8 cellular contexts compared by ENCODE assay signal in the genomic region with DNA sequence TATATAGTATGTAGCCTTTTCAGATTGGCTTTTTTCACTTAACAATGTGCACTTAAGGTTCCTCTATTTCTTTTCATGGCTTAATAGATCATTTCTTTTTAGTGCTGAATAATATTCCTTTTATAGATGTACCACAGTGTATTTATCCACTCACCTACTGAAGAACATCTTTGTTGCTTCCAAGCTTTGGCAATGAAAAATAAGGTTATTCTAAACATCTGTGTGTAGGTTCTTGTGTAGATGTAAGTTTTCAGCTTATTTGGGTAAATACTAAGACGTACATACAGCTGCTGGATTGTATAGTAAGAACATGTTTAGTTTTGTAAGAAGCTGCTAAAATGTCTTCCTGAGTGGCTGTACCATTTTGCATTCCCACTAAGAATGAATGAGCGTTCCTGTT.
"Had no signal": no experiment of that assay in that cellular context is flagged by ENCODE, and none has a peak within 500 bp of the region (broad histone marks: within the 10 kb centered on the region; RNA-seq: fewer than 3 reads in every experiment).

No MANE protein-coding gene starts in this region.

- H3K4me3 ChIP-seq: GM12878 had no signal

- DNase-seq: GDM1, GF-D8 had no signal

- ATAC-seq: GM12878 had no signal

- FAIRE-seq: G401.6, GM12878, GM12891, GM12892, GM18507, GM19239 had no signal
